ENCODE assay signal across 1 cellular context in the genomic region with DNA sequence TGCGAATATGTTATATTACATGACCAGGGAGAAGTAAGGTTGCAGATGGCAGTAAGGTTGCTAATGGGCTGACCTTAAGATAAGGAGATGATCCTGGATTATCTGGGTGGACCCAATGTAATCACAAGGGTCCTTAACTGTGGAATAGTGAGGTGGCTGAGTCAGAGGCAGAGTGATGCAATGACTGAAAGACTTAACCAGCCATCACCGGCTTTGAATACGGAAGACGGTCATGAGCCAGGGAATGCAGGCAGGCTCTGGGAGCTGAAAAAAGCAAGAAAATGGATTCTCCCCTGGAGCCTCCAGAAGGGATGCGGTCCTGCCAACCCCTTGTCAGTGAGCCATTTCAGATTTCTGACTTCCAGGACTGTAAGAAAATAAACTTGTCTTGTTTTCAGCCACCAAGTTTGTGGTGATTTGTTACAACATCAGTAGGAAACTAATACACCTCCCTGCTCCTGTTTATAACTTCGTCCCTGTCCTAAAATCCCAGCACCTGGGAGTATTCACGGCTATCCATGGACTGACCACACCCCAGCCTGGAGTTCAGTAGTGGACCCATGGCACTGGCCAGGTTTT.
A peak's percentile ranks its signal among the peaks of the same experiment; 100 is the strongest.
TF ChIP-seq lines count a peak whose summit lies in the region.

No MANE protein-coding gene starts in this region.

TF ChIP-seq in H1, 55 proteins besides CTCF, POLR2A, EP300 and RAD21:
- TF ChIP-seq GABPA (IDR thresholded peaks at IDR 0.05; ENCODE audit: borderline replicate concordance, insufficient read depth, low read length), result no peak
- no peak for TF ChIP-seq HDAC2 (IDR thresholded peaks at IDR 0.05; ENCODE audit: borderline replicate concordance in 1 of 2, low read depth in 2 of 2, low read length in 2 of 2)
- peak; percentile 55; the same call in 1 of the 2 replicates for TF ChIP-seq ATF3 (IDR thresholded peaks at IDR 0.05; ENCODE audit: insufficient read depth, low read depth, low read length)
- no peak for TF ChIP-seq TBP (IDR thresholded peaks at IDR 0.05; ENCODE audit: low read depth, low read length)
- TF ChIP-seq CHD2 (IDR thresholded peaks at IDR 0.05; ENCODE audit: low read length), result no peak
- no peak for TF ChIP-seq GTF2F1 (IDR thresholded peaks at IDR 0.05; ENCODE audit: borderline replicate concordance, low read depth, low read length)
- no peak for TF ChIP-seq EZH2 (IDR thresholded peaks at IDR 0.05; ENCODE audit: low read depth, low read length, severe bottlenecking)
- no peak for TF ChIP-seq TEAD4 (IDR thresholded peaks at IDR 0.05; ENCODE audit: low read depth, low read length)
- TF ChIP-seq CHD1 (IDR thresholded peaks at IDR 0.05; ENCODE audit: low read depth, low read length), result no peak
- TF ChIP-seq JUN (IDR thresholded peaks at IDR 0.05; ENCODE audit: low read depth, low read length), result peak; percentile 45; the same call in 1 of the 2 replicates
- TF ChIP-seq CEBPB (IDR thresholded peaks at IDR 0.05; ENCODE audit: low read depth, low read length), result peak; percentile 93
- no peak for TF ChIP-seq NANOG (IDR thresholded peaks at IDR 0.05; ENCODE audit: insufficient read depth, low read depth, low read length, poor library complexity, severe bottlenecking)
- peak; percentile 64; the same call in 1 of the 2 replicates for TF ChIP-seq JUND (IDR thresholded peaks at IDR 0.05; ENCODE audit: low read length)
- TF ChIP-seq TAF1 (IDR thresholded peaks at IDR 0.05; ENCODE audit: low read depth, low read length), result no peak
TF ChIP-seq in H1: peak in this region for 4.
